ENCODE assay signal across 19 cellular contexts in the genomic region with DNA sequence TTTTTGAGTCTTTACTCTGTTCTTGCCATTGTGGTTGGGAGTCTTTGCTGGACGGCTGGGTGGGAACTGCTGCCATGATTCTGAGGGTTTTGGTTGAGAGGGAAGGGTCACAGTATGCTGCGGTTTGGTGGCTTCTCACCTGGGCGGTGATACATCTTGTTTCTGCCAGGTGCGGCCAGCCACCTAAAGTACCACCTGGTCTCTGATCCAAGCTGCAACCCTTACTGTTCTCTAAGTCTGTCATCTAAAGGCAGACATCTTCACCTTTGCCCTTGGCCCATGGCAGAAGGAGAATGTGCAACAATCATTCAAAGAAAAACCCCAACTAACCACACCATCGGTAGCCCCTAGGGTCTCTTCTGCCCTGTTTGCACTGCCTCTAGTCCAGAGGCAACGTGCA. TPM values are rescaled to one million over a fixed set of nuclear protein-coding genes. Genes with fewer than 3 reads are reported as not detected.
DNase-seq lines count a peak whose midpoint lies in the region; ATAC-seq and TF ChIP-seq lines count a peak whose summit lies in the region.
"Had no signal": no experiment of that assay in that cellular context is flagged by ENCODE, and none has a peak within 500 bp of the region (broad histone marks: within the 10 kb centered on the region; RNA-seq: fewer than 3 reads in every experiment).

No MANE protein-coding gene starts in this region.

- H3K79me2 ChIP-seq in neural progenitor cell (ENCODE audit: low read depth): no peaks in the 10 kb centered on the region

- H3K4me3 ChIP-seq in lower lobe of right lung: no peak overlapping the region
- H3K4me3 ChIP-seq in neural progenitor cell: no peak overlapping the region
- H3K4me3 ChIP-seq in vagina: no peak overlapping the region

- H3F3A ChIP-seq in neural progenitor cell (ENCODE audit: low read depth): no peaks in the 10 kb centered on the region

- H3K9me3 Mint-ChIP-seq in natural killer cell (no peaks in the 10 kb centered on the region), neural progenitor cell (peaks cover 3% of the 10 kb centered on the region)
- no peaks in the 10 kb centered on the region for H3K9me3 Mint-ChIP-seq in natural killer cell treated with Interleukin-12 subunit alpha and Interleukin-12 subunit beta and Interleukin-15 and Interleukin-18, amount 100 ng/mL, for 72 hours
- H3K9me3 Mint-ChIP-seq in activated T-helper 17 cell treated with anti-CD3 and anti-CD28 coated beads, Interleukin-2, amount 50 U/mL, for 72 hours: no peaks in the 10 kb centered on the region

- H3K36me3 ChIP-seq in lower lobe of right lung: no peaks in the 10 kb centered on the region
- no peaks in the 10 kb centered on the region for H3K36me3 ChIP-seq in neural progenitor cell
- no peaks in the 10 kb centered on the region for H3K36me3 ChIP-seq in vagina

- H3K27me3 Mint-ChIP-seq in natural killer cell (ENCODE audit: low read depth in 2 of 2): no peaks in the 10 kb centered on the region
- peaks cover 0 to 2% of the 10 kb centered on the region in 2 donors for H3K27me3 Mint-ChIP-seq in natural killer cell treated with Interleukin-12 subunit alpha and Interleukin-12 subunit beta and Interleukin-15 and Interleukin-18, amount 100 ng/mL, for 72 hours
- no peaks in the 10 kb centered on the region for H3K27me3 Mint-ChIP-seq in activated T-helper 17 cell treated with anti-CD3 and anti-CD28 coated beads, Interleukin-2, amount 50 U/mL, for 72 hours
- H3K27me3 Mint-ChIP-seq in neural progenitor cell (ENCODE audit: insufficient read depth, low read depth): peaks cover 2% of the 10 kb centered on the region

- H3K27ac ChIP-seq in lower lobe of right lung (no peak overlapping the region), neural progenitor cell (no peak overlapping the region), vagina (no peak overlapping the region)

- H3K27ac Mint-ChIP-seq in natural killer cell: peak overlapping the region; percentile 4 to 77
- no peak overlapping the region for H3K27ac Mint-ChIP-seq in natural killer cell treated with Interleukin-12 subunit alpha and Interleukin-12 subunit beta and Interleukin-15 and Interleukin-18, amount 100 ng/mL, for 72 hours
- peak overlapping the region; percentile 3 for H3K27ac Mint-ChIP-seq in activated T-helper 17 cell treated with anti-CD3 and anti-CD28 coated beads, Interleukin-2, amount 50 U/mL, for 72 hours
- no peak overlapping the region for H3K27ac Mint-ChIP-seq in neural progenitor cell

- H3K36me3 Mint-ChIP-seq in natural killer cell (no peaks in the 10 kb centered on the region), neural progenitor cell (no peaks in the 10 kb centered on the region)
- H3K36me3 Mint-ChIP-seq in natural killer cell treated with Interleukin-12 subunit alpha and Interleukin-12 subunit beta and Interleukin-15 and Interleukin-18, amount 100 ng/mL, for 72 hours: no peaks in the 10 kb centered on the region
- no peaks in the 10 kb centered on the region for H3K36me3 Mint-ChIP-seq in activated T-helper 17 cell treated with anti-CD3 and anti-CD28 coated beads, Interleukin-2, amount 50 U/mL, for 72 hours (ENCODE audit: low read depth)

- no peak overlapping the region for H3K4me2 ChIP-seq in neural progenitor cell

- H2AFZ ChIP-seq in neural progenitor cell (replicated peaks): no peak overlapping the region

- intact Hi-C loops in natural killer cell (cut with micrococcal nuclease): no loop called here
- intact Hi-C loops in lower lobe of right lung (cut with DNase I): no loop called here
- intact Hi-C loops in vagina (cut with DNase I): no loop called here

- H3K9ac ChIP-seq in neural progenitor cell: no peak overlapping the region

- TF ChIP-seq CTCF in natural killer cell (IDR thresholded peaks at IDR 0.05): no peak
- no peak for TF ChIP-seq CTCF in lower lobe of right lung (IDR thresholded peaks at IDR 0.05)
- TF ChIP-seq CTCF in neural progenitor cell (IDR thresholded peaks at IDR 0.05): no peak
- no peak for TF ChIP-seq CTCF in vagina (IDR thresholded peaks at IDR 0.05)

- H4K20me1 ChIP-seq in neural progenitor cell (ENCODE audit: low read depth): no peaks in the 10 kb centered on the region

- H3K4me3 Mint-ChIP-seq in natural killer cell (no peak overlapping the region), neural progenitor cell (no peak overlapping the region)
- H3K4me3 Mint-ChIP-seq in natural killer cell treated with Interleukin-12 subunit alpha and Interleukin-12 subunit beta and Interleukin-15 and Interleukin-18, amount 100 ng/mL, for 72 hours: no peak overlapping the region
- H3K4me3 Mint-ChIP-seq in activated T-helper 17 cell treated with anti-CD3 and anti-CD28 coated beads, Interleukin-2, amount 50 U/mL, for 72 hours: no peak overlapping the region
- H3K4me3 Mint-ChIP-seq: CD4-positive, CD25-positive, alpha-beta regulatory T cell had no signal

- DNase-seq in natural killer cell (no peak), lower lobe of right lung (peak; percentile 10), neural progenitor cell (ENCODE audit: low spot score) (no peak), vagina (ENCODE audit: extremely low spot score in 2 of 2) (no peak)
- no peak for DNase-seq in natural killer cell treated with Interleukin-12 subunit alpha and Interleukin-12 subunit beta and Interleukin-15 and Interleukin-18, amount 100 ng/mL, for 72 hours (ENCODE audit: low spot score)
- DNase-seq in NK-92 treated with Interleukin-12 subunit alpha and Interleukin-12 subunit beta, amount 100 ng/mL, for 24 hours (lab: John Stamatoyannopoulos, UW): no peak
- DNase-seq: CD4-positive, CD25-positive, alpha-beta regulatory T cell; DMS79 treated with DMSO at 0.1 percent for 48 hours; GDM1; KBM-7; NCI-H1048; NCI-H2107; NCI-H226; NCI-H69; SHP77 had no signal

- no peaks in the 10 kb centered on the region for H3K27me3 ChIP-seq in lower lobe of right lung (ENCODE audit: low read depth)
- H3K27me3 ChIP-seq in neural progenitor cell: no peaks in the 10 kb centered on the region
- H3K27me3 ChIP-seq in vagina: no peaks in the 10 kb centered on the region

- H3K4me1 Mint-ChIP-seq in natural killer cell (peaks cover 0 to 15% of the 10 kb centered on the region in 2 donors), neural progenitor cell (peaks cover 8% of the 10 kb centered on the region)
- H3K4me1 Mint-ChIP-seq in natural killer cell treated with Interleukin-12 subunit alpha and Interleukin-12 subunit beta and Interleukin-15 and Interleukin-18, amount 100 ng/mL, for 72 hours (ENCODE audit: low read depth in 2 of 2): peaks cover 6 to 11% of the 10 kb centered on the region in 2 donors
- no peaks in the 10 kb centered on the region for H3K4me1 Mint-ChIP-seq in activated T-helper 17 cell treated with anti-CD3 and anti-CD28 coated beads, Interleukin-2, amount 50 U/mL, for 72 hours

- no peak for ATAC-seq in natural killer cell
- ATAC-seq in natural killer cell treated with Interleukin-12 subunit alpha and Interleukin-12 subunit beta and Interleukin-15 and Interleukin-18, amount 100 ng/mL, for 72 hours: no peak
- no peak for ATAC-seq in activated T-helper 17 cell treated with anti-CD3 and anti-CD28 coated beads, Interleukin-2, amount 50 U/mL, for 72 hours (replicated peaks)
- no peak for ATAC-seq in lower lobe of right lung
- no peak for ATAC-seq in HG03457 (IDR thresholded peaks at IDR 0.05; ENCODE audit: unreplicated experiment)
- ATAC-seq: HCT116 had no signal

- TF ChIP-seq POLR2A in vagina (IDR thresholded peaks at IDR 0.05): no peak

- H3K4me1 ChIP-seq in lower lobe of right lung: no peaks in the 10 kb centered on the region
- H3K4me1 ChIP-seq in neural progenitor cell: no peaks in the 10 kb centered on the region
- no peaks in the 10 kb centered on the region for H3K4me1 ChIP-seq in vagina

- H3K9me3 ChIP-seq in lower lobe of right lung (no peaks in the 10 kb centered on the region), neural progenitor cell (ENCODE audit: low read depth) (no peaks in the 10 kb centered on the region), vagina (no peaks in the 10 kb centered on the region)

RNA-seq across cellular contexts. Expression of a gene that starts 19.6 kb away (rescaled TPM):
- total RNA-seq in natural killer cell (1 to 10 TPM in 2 of 3 donors, not detected in 1; 1.8 to 1.9 TPM), lower lobe of right lung (1.1 TPM), neural progenitor cell (ENCODE audit: low replicate concordance) (not detected in 2 replicates), vagina (not detected)
- total RNA-seq in natural killer cell treated with Interleukin-12 subunit alpha and Interleukin-12 subunit beta and Interleukin-15 and Interleukin-18, amount 100 ng/mL, for 72 hours: not detected
- total RNA-seq in activated T-helper 17 cell treated with anti-CD3 and anti-CD28 coated beads, Interleukin-2, amount 50 U/mL, for 72 hours: 1 to 10 TPM; 1.2 to 2.0 TPM
- total RNA-seq: A673; CD4-positive, CD25-positive, alpha-beta regulatory T cell had no signal

RNA-seq across cellular contexts. Expression of a gene that starts 28.3 kb away (rescaled TPM):
- total RNA-seq in natural killer cell (100 to 1,000 TPM; 176 to 282 (median 246) TPM), lower lobe of right lung (20.2 TPM), neural progenitor cell (ENCODE audit: low replicate concordance) (13.8 and 48.7 TPM in 2 replicates), vagina (7.1 TPM)
- total RNA-seq in natural killer cell treated with Interleukin-12 subunit alpha and Interleukin-12 subunit beta and Interleukin-15 and Interleukin-18, amount 100 ng/mL, for 72 hours: 10 to 100 TPM; 54.0 to 82.3 TPM
- 100 to 1,000 TPM in 1 of 2 donors, 10 to 100 TPM in 1; 97.2 to 107 TPM for total RNA-seq in activated T-helper 17 cell treated with anti-CD3 and anti-CD28 coated beads, Interleukin-2, amount 50 U/mL, for 72 hours

RNA-seq across cellular contexts. Expression of a gene that starts 51.7 kb away (rescaled TPM):
- total RNA-seq in natural killer cell (10 to 100 TPM; 55.9 to 68.3 (median 68.1) TPM), lower lobe of right lung (82.4 TPM), neural progenitor cell (ENCODE audit: low replicate concordance) (60.2 and 103 TPM in 2 replicates), vagina (31.4 TPM)
- total RNA-seq in natural killer cell treated with Interleukin-12 subunit alpha and Interleukin-12 subunit beta and Interleukin-15 and Interleukin-18, amount 100 ng/mL, for 72 hours: 100 to 1,000 TPM in 1 of 2 donors, 10 to 100 TPM in 1; 84.0 to 143 TPM
- 100 to 1,000 TPM; 117 to 147 TPM for total RNA-seq in activated T-helper 17 cell treated with anti-CD3 and anti-CD28 coated beads, Interleukin-2, amount 50 U/mL, for 72 hours

Comparison
In these comparisons a context has a peak if more than half of its experiments do, and no peak if none do; other contexts are left out.
1. H3K27ac Mint-ChIP-seq: peak in natural killer cell (2 of 2) and activated T-helper 17 cell treated with anti-CD3 and anti-CD28 coated beads, Interleukin-2, amount 50 U/mL, for 72 hours (single experiment); none in natural killer cell treated with Interleukin-12 subunit alpha and Interleukin-12 subunit beta and Interleukin-15 and Interleukin-18, amount 100 ng/mL, for 72 hours (0 of 2) and neural progenitor cell (single experiment).